ENCODE assay signal across 8 cellular contexts in genomic region chr7:140079121-140079536, GRCh38. TPM values are rescaled to one million over a fixed set of nuclear protein-coding genes. Genes with fewer than 3 reads are reported as not detected.
DNase-seq lines count a peak whose midpoint lies in the region; ATAC-seq, FAIRE-seq and TF ChIP-seq lines count a peak whose summit lies in the region.

No MANE protein-coding gene starts in this region.

- no peak overlapping the region for H2AFZ ChIP-seq in hepatocyte

- no peaks in the 10 kb centered on the region for H3K9me2 ChIP-seq in hepatocyte (replicated peaks; ENCODE audit: insufficient read depth)

- TF ChIP-seq CTCF in heart left ventricle (IDR thresholded peaks at IDR 0.05) (peak in 5 of 12 donors; percentile 12 to 45 (median 36)), hepatocyte (IDR thresholded peaks at IDR 0.05; ENCODE audit: poor library complexity) (peak; percentile 12), vagina (IDR thresholded peaks at IDR 0.05) (no peak)

- H4K20me1 ChIP-seq in hepatocyte (ENCODE audit: insufficient read depth, poor library complexity, severe bottlenecking), result no peaks in the 10 kb centered on the region

- H3K4me2 ChIP-seq in hepatocyte, result no peak overlapping the region

- no peak overlapping the region for H3K4me3 ChIP-seq in heart left ventricle
- H3K4me3 ChIP-seq in hepatocyte, result no peak overlapping the region
- H3K4me3 ChIP-seq in vagina, result no peak overlapping the region

- no peak for FAIRE-seq in urothelium cell line (lab: Jason Lieb, UNC)

- no peak for DNase-seq in heart left ventricle
- DNase-seq in Right ventricle myocardium inferior (ENCODE audit: missing footprints), result no peak
- peak; percentile 25 for DNase-seq in hepatocyte (ENCODE audit: low spot score)
- DNase-seq in urothelium cell line (ENCODE audit: low spot score), result peak; percentile 32
- no peak for DNase-seq in vagina (ENCODE audit: extremely low spot score in 2 of 2)

- intact Hi-C loops in heart left ventricle (cut with DNase I) (no loop called here), Right ventricle myocardium inferior (cut with DNase I) (no loop called here), vagina (cut with DNase I) (no loop called here)

- H3K4me1 ChIP-seq in heart left ventricle (peaks cover 0 to 6% (median 0%) of the 10 kb centered on the region in 12 donors), hepatocyte (ENCODE audit: insufficient read depth) (no peaks in the 10 kb centered on the region), vagina (no peaks in the 10 kb centered on the region)

- H3K27me3 ChIP-seq in heart left ventricle (no peaks in the 10 kb centered on the region), hepatocyte (no peaks in the 10 kb centered on the region), vagina (no peaks in the 10 kb centered on the region)

- H3K36me3 ChIP-seq in heart left ventricle (no peaks in the 10 kb centered on the region), hepatocyte (replicated peaks; ENCODE audit: insufficient read depth, low read depth) (no peaks in the 10 kb centered on the region), vagina (no peaks in the 10 kb centered on the region)

- ATAC-seq in heart left ventricle, result peak in 3 of 4 donors; percentile 32 to 58 (median 48)
- no peak for ATAC-seq in Right ventricle myocardium inferior
- ATAC-seq in SK-N-SH treated with all-trans-retinoic acid at 6 μM for 48 hours, result peak; percentile 79
- no peak for ATAC-seq in GM21825 (IDR thresholded peaks at IDR 0.05; ENCODE audit: unreplicated experiment)
- ATAC-seq in HG02973 (IDR thresholded peaks at IDR 0.05; ENCODE audit: unreplicated experiment), result no peak

- H3K27ac ChIP-seq in heart left ventricle (no peak overlapping the region), hepatocyte (no peak overlapping the region), vagina (no peak overlapping the region)

- TF ChIP-seq POLR2A in heart left ventricle (IDR thresholded peaks at IDR 0.05) (no peak), vagina (IDR thresholded peaks at IDR 0.05) (no peak)

- no peaks in the 10 kb centered on the region for H3K79me2 ChIP-seq in hepatocyte

- WGBS in heart left ventricle, 4 donors, result 38 to 54% (median 48%) methylated on average over 6 of the region's 6 CpGs
- WGBS in hepatocyte (ENCODE audit: low lambda C conversion rate, missing lambda C conversion rate), result 46% methylated on average over 6 of the region's 6 CpGs

- no peaks in the 10 kb centered on the region for H3K9me3 ChIP-seq in heart left ventricle
- H3K9me3 ChIP-seq in hepatocyte (ENCODE audit: low read depth), result no peaks in the 10 kb centered on the region
- no peaks in the 10 kb centered on the region for H3K9me3 ChIP-seq in vagina

TF ChIP-seq in SK-N-SH treated with all-trans-retinoic acid at 6 μM for 48 hours, 23 proteins besides CTCF, POLR2A, EP300 and RAD21:
- TF ChIP-seq SNAI2 (CRISPR knock-in tag; IDR thresholded peaks at IDR 0.05), result peak; percentile 6; the same call in 1 of the 2 replicates
- TF ChIP-seq ZNF565 (CRISPR knock-in tag; conservative IDR thresholded peaks at IDR 0.05; ENCODE audit: low read depth), result no peak
- TF ChIP-seq ZC3H10 (CRISPR knock-in tag; IDR thresholded peaks at IDR 0.05), result no peak
- no peak for TF ChIP-seq BACH2 (CRISPR knock-in tag; IDR thresholded peaks at IDR 0.05; ENCODE audit: borderline replicate concordance)
- no peak for TF ChIP-seq ARNTL (CRISPR knock-in tag; IDR thresholded peaks at IDR 0.05; ENCODE audit: borderline replicate concordance, low read depth)
- no peak for TF ChIP-seq ESRRG (CRISPR knock-in tag; IDR thresholded peaks at IDR 0.05)

RNA-seq across cellular contexts. Expression of gene PARP12, which starts 16.4 kb away (rescaled TPM):
- 10 to 100 TPM in 8 of 9 donors, 1 to 10 TPM in 1; 9.7 to 65.9 (median 15.3) TPM for total RNA-seq in heart left ventricle
- polyA plus RNA-seq in heart left ventricle, result 10 to 100 TPM in 1 of 2 donors, 1 to 10 TPM in 1; 6.8 to 12.6 TPM
- total RNA-seq in Right ventricle myocardium inferior, result 13.2 TPM
- total RNA-seq in hepatocyte, result 13.8 and 14.0 TPM in 2 replicates
- 8.9 and 11.2 TPM in 2 replicates for polyA plus RNA-seq in hepatocyte
- total RNA-seq in vagina, result 42.2 TPM

Comparison
In these comparisons a context has a peak if more than half of its experiments do, and no peak if none do; other contexts are left out.
1. ATAC-seq: peak in heart left ventricle (3 of 4) and SK-N-SH treated with all-trans-retinoic acid at 6 μM for 48 hours (single experiment); none in Right ventricle myocardium inferior (single experiment), GM21825 (single experiment) and HG02973 (single experiment).
2. DNase-seq: peak in hepatocyte (single experiment) and urothelium cell line (single experiment); none in heart left ventricle (0 of 5), Right ventricle myocardium inferior (single experiment) and vagina (0 of 2).